In genomic region chr6:106684011-106684410, GRCh38 we compare ENCODE assay signal across 24 cellular contexts.
"Had no signal": no experiment of that assay in that cellular context is flagged by ENCODE, and none has a peak within 500 bp of the region (broad histone marks: within the 10 kb centered on the region; RNA-seq: fewer than 3 reads in every experiment).

No MANE protein-coding gene starts in this region.

- H3K27ac Mint-ChIP-seq: activated CD4-positive, alpha-beta memory T cell treated with anti-CD3 and anti-CD28 coated beads, Interleukin-2, amount 10 ng/mL, durations not matched to agents 7 days and 5 days; activated naive CD4-positive, alpha-beta T cell treated with anti-CD3 and anti-CD28 coated beads, Interleukin-2, amount 50 U/mL, for 24 hours; activated naive CD8-positive, alpha-beta T cell treated with anti-CD3 and anti-CD28 coated beads, Interleukin-2, amount 50 U/mL, for 24 hours; activated T-helper 2 cell treated with anti-CD3 and anti-CD28 coated beads, Interferon-gamma antibody, Interleukin-2, Interleukin-4, amounts not matched to agents 10 μg/mL and 5 μg/mL and 100 μg/mL, durations not matched to agents 14 hours and 24 hours and 36 hours; effector memory CD8-positive, alpha-beta T cell; nephron; stimulated activated effector memory CD8-positive, alpha-beta T cell treated with anti-CD3 and anti-CD28 coated beads, Interleukin-12 subunit alpha, Interleukin-12 subunit beta, amount 100 ng/mL, for 72 hours; T-helper 1 cell treated with Interleukin-12 subunit alpha and Interleukin-12 subunit beta and Interleukin-4 antibody, amounts not matched to agents 30 μg/mL and 1 μg/mL, for 36 hours had no signal

- DNase-seq: activated CD4-positive, alpha-beta memory T cell treated with anti-CD3 and anti-CD28 coated beads, Interleukin-2, amount 10 ng/mL, durations not matched to agents 7 days and 5 days; activated CD4-positive, alpha-beta T cell treated with anti-CD3 and anti-CD28 coated beads for 48 hours; activated CD8-positive, alpha-beta memory T cell treated with anti-CD3 and anti-CD28 coated beads, Interleukin-2, amount 50 U/mL, for 48 hours; activated naive CD8-positive, alpha-beta T cell treated with anti-CD3 and anti-CD28 coated beads, Interleukin-2, amount 50 U/mL, for 24 hours; activated T-cell treated with anti-CD3 and anti-CD28 coated beads, Interleukin-2, amount 50 U/mL, for 4 hours; amygdala; caudate nucleus; cortex of kidney; effector memory CD8-positive, alpha-beta T cell; foreskin melanocyte; left ventricle myocardium inferior; mucosa of descending colon; stimulated activated CD4-positive, alpha-beta T cell treated with anti-CD3 and anti-CD28 coated beads, Interleukin-4, amount 100 ng/mL, for 24 hours; T-helper 9 cell had no signal

- H3K27me3 Mint-ChIP-seq: activated CD4-positive, alpha-beta memory T cell treated with anti-CD3 and anti-CD28 coated beads, Interleukin-2, amount 10 ng/mL, durations not matched to agents 7 days and 5 days; activated naive CD4-positive, alpha-beta T cell treated with anti-CD3 and anti-CD28 coated beads, Interleukin-2, amount 50 U/mL, for 24 hours; activated naive CD8-positive, alpha-beta T cell treated with anti-CD3 and anti-CD28 coated beads, Interleukin-2, amount 50 U/mL, for 24 hours had no signal

- H3K4me3 ChIP-seq: left ventricle myocardium inferior, lung, mucosa of descending colon, skin epidermis, suprapubic skin, tibial nerve had no signal

- H3K4me3 Mint-ChIP-seq: activated CD4-positive, alpha-beta memory T cell treated with anti-CD3 and anti-CD28 coated beads, Interleukin-2, amount 10 ng/mL, durations not matched to agents 7 days and 5 days; activated naive CD4-positive, alpha-beta T cell treated with anti-CD3 and anti-CD28 coated beads, Interleukin-2, amount 50 U/mL, for 24 hours; activated naive CD8-positive, alpha-beta T cell treated with anti-CD3 and anti-CD28 coated beads, Interleukin-2, amount 50 U/mL, for 24 hours; activated T-cell treated with anti-CD3 and anti-CD28 coated beads, Interleukin-2, amount 50 U/mL, for 4 hours; effector memory CD8-positive, alpha-beta T cell; nephron; stimulated activated effector memory CD8-positive, alpha-beta T cell treated with anti-CD3 and anti-CD28 coated beads, Interleukin-12 subunit alpha, Interleukin-12 subunit beta, amount 100 ng/mL, for 72 hours; T-helper 1 cell treated with Interleukin-12 subunit alpha and Interleukin-12 subunit beta and Interleukin-4 antibody, amounts not matched to agents 30 μg/mL and 1 μg/mL, for 36 hours had no signal

- H3K4me1 Mint-ChIP-seq: activated CD4-positive, alpha-beta memory T cell treated with anti-CD3 and anti-CD28 coated beads, Interleukin-2, amount 10 ng/mL, durations not matched to agents 7 days and 5 days; activated naive CD4-positive, alpha-beta T cell treated with anti-CD3 and anti-CD28 coated beads, Interleukin-2, amount 50 U/mL, for 24 hours; nephron; stimulated activated effector memory CD8-positive, alpha-beta T cell treated with anti-CD3 and anti-CD28 coated beads, Interleukin-12 subunit alpha, Interleukin-12 subunit beta, amount 100 ng/mL, for 72 hours had no signal

- H3K9me3 ChIP-seq: left ventricle myocardium inferior, mucosa of descending colon, suprapubic skin, tibial nerve had no signal

- H3K36me3 ChIP-seq: left ventricle myocardium inferior, suprapubic skin, tibial nerve had no signal

- H3K36me3 Mint-ChIP-seq: activated naive CD4-positive, alpha-beta T cell treated with anti-CD3 and anti-CD28 coated beads, Interleukin-2, amount 50 U/mL, for 24 hours; stimulated activated effector memory CD8-positive, alpha-beta T cell treated with anti-CD3 and anti-CD28 coated beads, Interleukin-12 subunit alpha, Interleukin-12 subunit beta, amount 100 ng/mL, for 72 hours had no signal

- H3K9me3 Mint-ChIP-seq: activated CD4-positive, alpha-beta memory T cell treated with anti-CD3 and anti-CD28 coated beads, Interleukin-2, amount 10 ng/mL, durations not matched to agents 7 days and 5 days; activated naive CD4-positive, alpha-beta T cell treated with anti-CD3 and anti-CD28 coated beads, Interleukin-2, amount 50 U/mL, for 24 hours; activated naive CD8-positive, alpha-beta T cell treated with anti-CD3 and anti-CD28 coated beads, Interleukin-2, amount 50 U/mL, for 24 hours; activated T-cell treated with anti-CD3 and anti-CD28 coated beads, Interleukin-2, amount 50 U/mL, for 4 hours; activated T-helper 2 cell treated with anti-CD3 and anti-CD28 coated beads, Interferon-gamma antibody, Interleukin-2, Interleukin-4, amounts not matched to agents 10 μg/mL and 5 μg/mL and 100 μg/mL, durations not matched to agents 14 hours and 24 hours and 36 hours; effector memory CD8-positive, alpha-beta T cell; nephron; stimulated activated effector memory CD8-positive, alpha-beta T cell treated with anti-CD3 and anti-CD28 coated beads, Interleukin-12 subunit alpha, Interleukin-12 subunit beta, amount 100 ng/mL, for 72 hours; T-helper 1 cell treated with Interleukin-12 subunit alpha and Interleukin-12 subunit beta and Interleukin-4 antibody, amounts not matched to agents 30 μg/mL and 1 μg/mL, for 36 hours had no signal

- H3K27ac ChIP-seq: left ventricle myocardium inferior, skin epidermis, suprapubic skin, tibial nerve, VCaP had no signal

- H3K27me3 ChIP-seq: suprapubic skin, tibial nerve had no signal
